33 cellular contexts compared by ENCODE assay signal in the genomic region with DNA sequence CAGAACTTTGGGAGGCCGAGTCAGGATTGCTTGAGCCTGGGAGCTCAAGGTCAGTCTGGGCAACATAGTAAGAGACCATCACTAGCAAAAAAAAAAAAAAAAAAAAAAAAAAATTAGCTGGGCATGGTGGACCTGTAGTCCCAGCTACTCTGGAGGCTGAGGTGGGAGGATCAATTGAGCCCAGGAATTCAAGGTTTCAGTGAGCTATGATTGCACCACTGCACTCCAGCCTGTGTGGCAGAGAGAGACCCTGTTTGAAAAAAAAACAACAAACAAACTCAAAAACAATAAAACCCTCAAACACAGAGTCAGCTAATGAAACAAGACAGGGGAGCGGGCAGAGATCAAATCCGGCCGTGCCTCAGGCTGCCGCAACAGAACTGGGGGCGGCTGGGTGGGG. TPM values are rescaled to one million over a fixed set of nuclear protein-coding genes. Genes with fewer than 3 reads are reported as not detected.
"Had no signal": no experiment of that assay in that cellular context is flagged by ENCODE, and none has a peak within 500 bp of the region (broad histone marks: within the 10 kb centered on the region; RNA-seq: fewer than 3 reads in every experiment).

No MANE protein-coding gene starts in this region.

- H3K4me1 Mint-ChIP-seq: activated CD4-positive, alpha-beta T cell treated with anti-CD3 and anti-CD28 coated beads, Interleukin-2, amount 10 ng/mL, durations not matched to agents 24 days and 14 days had no signal

- H3K36me3 ChIP-seq: adrenal gland, MG63 had no signal

- DNase-seq: activated CD4-positive, alpha-beta T cell treated with anti-CD3 and anti-CD28 coated beads, Interleukin-2, amount 10 ng/mL, durations not matched to agents 24 days and 14 days; activated CD4-positive, alpha-beta T cell treated with anti-CD3 and anti-CD28 coated beads, Interleukin-2, amount 50 U/mL, for 4 hours; activated CD8-positive, alpha-beta memory T cell treated with anti-CD3 and anti-CD28 coated beads, Interleukin-2, amount 50 U/mL, for 4 hours; activated CD8-positive, alpha-beta T cell treated with anti-CD3 and anti-CD28 coated beads, Interleukin-2, amount 10 ng/mL, durations not matched to agents 7 days and 5 days; activated gamma-delta T cell treated with Interleukin-2 at 50 U/mL for 16 hours; activated naive CD4-positive, alpha-beta T cell treated with anti-CD3 and anti-CD28 coated beads for 36 hours; activated T-cell treated with anti-CD3 and anti-CD28 coated beads for 4 hours; activated T-cell treated with anti-CD3 and anti-CD28 coated beads, Interleukin-2, amount 50 U/mL, for 4 hours; adrenal gland; body of pancreas; caudate nucleus; cerebellar nuclear complex; Kasumi-1; MG63; NCI-H1048; NCI-H1105 treated with DMSO at 0.1 percent for 48 hours; NCI-H1436; NCI-H1694; NCI-H1930; NCI-H2081 treated with DMSO at 0.1 percent for 48 hours; NCI-H226; NCI-H446 treated with DMSO at 0.1 percent for 48 hours; NCI-H524; NCI-H69; NCI-H82; T1000 had no signal

- H3K27ac Mint-ChIP-seq: activated CD4-positive, alpha-beta T cell treated with anti-CD3 and anti-CD28 coated beads, Interleukin-2, amount 10 ng/mL, durations not matched to agents 24 days and 14 days; activated CD8-positive, alpha-beta T cell treated with anti-CD3 and anti-CD28 coated beads, Interleukin-2, amount 10 ng/mL, durations not matched to agents 7 days and 5 days; activated naive CD4-positive, alpha-beta T cell treated with anti-CD3 and anti-CD28 coated beads for 36 hours; activated naive CD4-positive, alpha-beta T cell treated with anti-CD3 and anti-CD28 coated beads, Interleukin-2, amount 50 U/mL, for 72 hours; activated T-helper 1 cell treated with anti-CD3 and anti-CD28 coated beads, Interleukin-12 subunit alpha, Interleukin-12 subunit beta, Interleukin-2, Interleukin-4 antibody, amounts not matched to agents 30 ng/mL and 10 ng/mL and 1 ng/mL, durations not matched to agents 14 hours and 24 hours and 36 hours had no signal

- H3K9me3 ChIP-seq: adrenal gland, body of pancreas, MG63 had no signal

- H3K4me1 ChIP-seq: body of pancreas had no signal

- H3K27me3 ChIP-seq: adrenal gland, body of pancreas, MG63 had no signal

- H3K27me3 Mint-ChIP-seq: activated CD4-positive, alpha-beta T cell treated with anti-CD3 and anti-CD28 coated beads, Interleukin-2, amount 10 ng/mL, durations not matched to agents 24 days and 14 days had no signal

- H3K9me3 Mint-ChIP-seq: activated CD4-positive, alpha-beta T cell treated with anti-CD3 and anti-CD28 coated beads, Interleukin-2, amount 10 ng/mL, durations not matched to agents 24 days and 14 days; activated naive CD4-positive, alpha-beta T cell treated with anti-CD3 and anti-CD28 coated beads for 36 hours; activated naive CD4-positive, alpha-beta T cell treated with anti-CD3 and anti-CD28 coated beads, Interleukin-2, amount 50 U/mL, for 72 hours; activated T-cell treated with anti-CD3 and anti-CD28 coated beads, Interleukin-2, amount 50 U/mL, for 4 hours; activated T-helper 1 cell treated with anti-CD3 and anti-CD28 coated beads, Interleukin-12 subunit alpha, Interleukin-12 subunit beta, Interleukin-2, Interleukin-4 antibody, amounts not matched to agents 30 ng/mL and 10 ng/mL and 1 ng/mL, durations not matched to agents 14 hours and 24 hours and 36 hours had no signal

- ATAC-seq: activated CD8-positive, alpha-beta T cell treated with anti-CD3 and anti-CD28 coated beads, Interleukin-2, amount 10 ng/mL, durations not matched to agents 7 days and 5 days; activated naive CD4-positive, alpha-beta T cell treated with anti-CD3 and anti-CD28 coated beads, Interleukin-2, amount 50 U/mL, for 72 hours; activated T-cell treated with anti-CD3 and anti-CD28 coated beads, Interleukin-2, amount 50 U/mL, for 4 hours; body of pancreas; Panc1 had no signal

- H3K36me3 Mint-ChIP-seq: activated naive CD4-positive, alpha-beta T cell treated with anti-CD3 and anti-CD28 coated beads, Interleukin-2, amount 50 U/mL, for 72 hours had no signal

- H3K27ac ChIP-seq: adrenal gland, body of pancreas had no signal

- H3K4me3 Mint-ChIP-seq: activated CD4-positive, alpha-beta T cell treated with anti-CD3 and anti-CD28 coated beads, Interleukin-2, amount 10 ng/mL, durations not matched to agents 24 days and 14 days; activated CD8-positive, alpha-beta T cell treated with anti-CD3 and anti-CD28 coated beads, Interleukin-2, amount 10 ng/mL, durations not matched to agents 7 days and 5 days; activated naive CD4-positive, alpha-beta T cell treated with anti-CD3 and anti-CD28 coated beads for 36 hours; activated T-cell treated with anti-CD3 and anti-CD28 coated beads, Interleukin-2, amount 50 U/mL, for 4 hours; activated T-helper 1 cell treated with anti-CD3 and anti-CD28 coated beads, Interleukin-12 subunit alpha, Interleukin-12 subunit beta, Interleukin-2, Interleukin-4 antibody, amounts not matched to agents 30 ng/mL and 10 ng/mL and 1 ng/mL, durations not matched to agents 14 hours and 24 hours and 36 hours had no signal

- H3K4me3 ChIP-seq: adrenal gland, body of pancreas, MG63 had no signal

RNA-seq across cellular contexts. Expression of a gene that starts 41.7 kb away (rescaled TPM):
- total RNA-seq: activated CD4-positive, alpha-beta T cell treated with anti-CD3 and anti-CD28 coated beads, Interleukin-2, amount 10 ng/mL, durations not matched to agents 24 days and 14 days; activated CD8-positive, alpha-beta T cell treated with anti-CD3 and anti-CD28 coated beads, Interleukin-2, amount 10 ng/mL, durations not matched to agents 7 days and 5 days; activated naive CD4-positive, alpha-beta T cell treated with anti-CD3 and anti-CD28 coated beads for 36 hours; activated naive CD4-positive, alpha-beta T cell treated with anti-CD3 and anti-CD28 coated beads, Interleukin-2, amount 50 U/mL, for 72 hours; activated T-helper 1 cell treated with anti-CD3 and anti-CD28 coated beads, Interleukin-12 subunit alpha, Interleukin-12 subunit beta, Interleukin-2, Interleukin-4 antibody, amounts not matched to agents 30 ng/mL and 10 ng/mL and 1 ng/mL, durations not matched to agents 14 hours and 24 hours and 36 hours; bronchial epithelial cell; RPMI7951; T-helper 1 cell treated with Interleukin-12 subunit alpha and Interleukin-12 subunit beta and Interleukin-4 antibody, amounts not matched to agents 30 ng/mL and 1 ng/mL, for 36 hours; T-helper 2 cell treated with Interferon-gamma antibody and Interleukin-4, amounts not matched to agents 100 ng/mL and 5 ng/mL, for 36 hours had no signal
